Comparison of ENCODE assay signal across 8 cellular contexts in genomic region chr11:65026810-65027209, GRCh38. TPM values are rescaled to one million over a fixed set of nuclear protein-coding genes. Genes with fewer than 3 reads are reported as not detected.
DNase-seq lines count a peak whose midpoint lies in the region; FAIRE-seq and TF ChIP-seq lines count a peak whose summit lies in the region.

No MANE protein-coding gene starts in this region.

- H3K14ac ChIP-seq in H1 (ENCODE audit: insufficient read length): no peak overlapping the region
- no peak overlapping the region for H3K14ac ChIP-seq in neuronal stem cell (ENCODE audit: low read length)

- H3K9ac ChIP-seq in OCI-LY1 (ENCODE audit: low read length) (peak overlapping the region; percentile 83), H1 (replicated peaks in 1 of 4; ENCODE audit: extremely low read depth in 1 of 4, low read depth in 3 of 4, low read length in 3 of 4) (no peak overlapping the region), neuronal stem cell (ENCODE audit: low read depth, low read length, poor library complexity) (no peak overlapping the region)

- H2BK120ac ChIP-seq in H1 (replicated peaks; ENCODE audit: low read depth, low read length) (no peak overlapping the region), neuronal stem cell (ENCODE audit: low read depth, low read length) (no peak overlapping the region)

- H3K36me3 ChIP-seq in OCI-LY1 (ENCODE audit: insufficient read depth, low read length): 0 out of 2 replicates have a peak, but pooled peaks cover 3% of the 10 kb centered on the region
- peaks cover 0 to 3% (median 1%) of the 10 kb centered on the region in 4 experiments; a peak in 2 of 8 replicates for H3K36me3 ChIP-seq in H1 (ENCODE audit: control insufficient read depth in 2 of 4, insufficient read depth in 4 of 4, low read length in 3 of 4)
- H3K36me3 ChIP-seq in neuronal stem cell (replicated peaks in 1 of 2; ENCODE audit: control insufficient read depth in 2 of 2, insufficient read depth in 2 of 2, low read length in 2 of 2): peaks cover under 1 to 1% of the 10 kb centered on the region in 2 donors

- H3K4me3 ChIP-seq in OCI-LY1 (ENCODE audit: low read depth, low read length, poor library complexity, severe bottlenecking): peak overlapping the region; percentile 70
- peak overlapping the region; percentile 31 to 65 (median 58); a peak in 7 of 8 replicates for H3K4me3 ChIP-seq in H1 (ENCODE audit: extremely low read depth in 1 of 4, insufficient read depth in 2 of 4, low read depth in 3 of 4, low read length in 4 of 4)
- peak overlapping the region in 1 of 2 donors; percentile 82 for H3K4me3 ChIP-seq in neuronal stem cell (ENCODE audit: low read length in 2 of 2)

- FAIRE-seq in H1 (lab: Jason Lieb, UNC): no peak

- H3K79me2 ChIP-seq in OCI-LY1 (ENCODE audit: insufficient read depth, low read length): no peaks in the 10 kb centered on the region
- H3K79me2 ChIP-seq in H1 (ENCODE audit: control insufficient read depth in 1 of 2, insufficient read depth in 2 of 2, low read length in 2 of 2): no peaks in the 10 kb centered on the region

- POLR2A ChIA-PET in H1 (lab: Charles Lee; ENCODE audit: partially characterized antibody): interaction anchor here (0.9 to 2.1 kb wide), 4 partner anchors 14 to 86 kb away, joined by 3 to 8 read pairs (median 4); partner anchors contain the start of genes SAC3D1 and VPS51

- H2BK15ac ChIP-seq in H1 (ENCODE audit: low read length) (0 out of 2 replicates have a peak overlapping the region, but pooled peaks have one; percentile 24), neuronal stem cell (ENCODE audit: low read length) (no peak overlapping the region)

- H2AK5ac ChIP-seq in H1 (ENCODE audit: low read depth, low read length): no peak overlapping the region
- H2AK5ac ChIP-seq in neuronal stem cell (ENCODE audit: low read depth, low read length): no peak overlapping the region

- H3F3A ChIP-seq in OCI-LY1 (ENCODE audit: insufficient read depth, low read length): no peaks in the 10 kb centered on the region

- H4K91ac ChIP-seq in H1 (replicated peaks; ENCODE audit: insufficient read length, low read length): no peak overlapping the region
- no peak overlapping the region for H4K91ac ChIP-seq in neuronal stem cell (ENCODE audit: low read depth, low read length, poor library complexity)

- no peak overlapping the region for H2BK20ac ChIP-seq in H1 (ENCODE audit: low read length)

- H2AFZ ChIP-seq in OCI-LY1 (ENCODE audit: low read length): peak overlapping the region; percentile 75; the same call in 1 of the 2 replicates
- peak overlapping the region; percentile 97 for H2AFZ ChIP-seq in H1 (ENCODE audit: low read length)
- H2AFZ ChIP-seq in neuronal stem cell (ENCODE audit: low read length): peak overlapping the region; percentile 98

- H3K23me2 ChIP-seq in H1 (ENCODE audit: low read depth, low read length): peaks cover 3% of the 10 kb centered on the region; the same call in 1 of the 2 replicates

- no peak overlapping the region for H4K8ac ChIP-seq in H1 (ENCODE audit: extremely low read depth, insufficient read depth, low read length)
- H4K8ac ChIP-seq in neuronal stem cell (ENCODE audit: low read depth, low read length): no peak overlapping the region

- H3K4ac ChIP-seq in H1 (replicated peaks; ENCODE audit: insufficient read length, low read depth, low read length) (peak overlapping the region; percentile 44), neuronal stem cell (ENCODE audit: low read length) (no peak overlapping the region)

- no peak for TF ChIP-seq POLR2A in H1 (IDR thresholded peaks at IDR 0.05; ENCODE audit: control extremely low read depth in 1 of 2, low read depth in 2 of 2, low read length in 2 of 2)

- H3K18ac ChIP-seq in H1 (ENCODE audit: extremely low read depth, low read length) (no peak overlapping the region), neuronal stem cell (ENCODE audit: low read length) (no peak overlapping the region)

- TF ChIP-seq RAD21 in H1 (IDR thresholded peaks at IDR 0.05 in 1 of 2, conservative IDR thresholded peaks at IDR 0.05 in 1 of 2; ENCODE audit: low read depth in 2 of 2, low read length in 2 of 2): no peak

- no peak overlapping the region for H4K5ac ChIP-seq in H1 (ENCODE audit: insufficient read length, low read depth, low read length)

- H3K9me2 ChIP-seq in OCI-LY1 (ENCODE audit: low read depth, low read length): no peaks in the 10 kb centered on the region

- 68% methylated on average over 10 of the region's 10 CpGs; no CpG with 5 or more reads in 1 of the 2 experiments for WGBS in H1 (ENCODE audit: extremely low coverage in 1 of 2, insufficient coverage in 1 of 2, insufficient read length in 1 of 2, insufficient replicate concordance in 2 of 2, low coverage in 1 of 2, low lambda C conversion rate in 2 of 2, missing lambda C conversion rate in 1 of 2), 2 experiments
- WGBS in neuronal stem cell (ENCODE audit: extremely low coverage in 2 of 2, insufficient read length in 2 of 2, insufficient replicate concordance in 1 of 2), 2 donors: no CpG with 5 or more reads among the region's 10 CpGs

- H4K20me1 ChIP-seq in OCI-LY1 (ENCODE audit: insufficient read depth, low read length) (no peaks in the 10 kb centered on the region), H1 (replicated peaks in 1 of 2; ENCODE audit: control insufficient read depth in 1 of 2, insufficient read depth in 2 of 2, low read length in 2 of 2) (peaks cover 0 to 2% of the 10 kb centered on the region in 2 experiments)

- TF ChIP-seq CTCF in OCI-LY1 (IDR thresholded peaks at IDR 0.05; ENCODE audit: low read length): no peak
- TF ChIP-seq CTCF in H1 (IDR thresholded peaks at IDR 0.05; ENCODE audit: control extremely low read depth in 1 of 3, insufficient read depth in 1 of 3, low read depth in 1 of 3, low read length in 3 of 3): no peak

- H3K27ac ChIP-seq in OCI-LY1 (ENCODE audit: low read depth, low read length, poor library complexity, severe bottlenecking): no peak overlapping the region
- H3K27ac ChIP-seq in H1 (ENCODE audit: low read depth, low read length): no peak overlapping the region
- no peak overlapping the region for H3K27ac ChIP-seq in neuronal stem cell (replicated peaks; ENCODE audit: low read length)

- TF ChIP-seq EP300 in H1 (IDR thresholded peaks at IDR 0.05; ENCODE audit: borderline replicate concordance in 1 of 2, low read depth in 2 of 2, low read length in 2 of 2): no peak

- H3K79me1 ChIP-seq in H1 (ENCODE audit: low read depth, low read length) (no peaks in the 10 kb centered on the region), neuronal stem cell (ENCODE audit: low read depth, low read length) (no peaks in the 10 kb centered on the region)

- H3K4me2 ChIP-seq in OCI-LY1 (ENCODE audit: low read length): peak overlapping the region; percentile 92
- peak overlapping the region; percentile 62 to 88 for H3K4me2 ChIP-seq in H1 (ENCODE audit: insufficient read depth in 1 of 2, low read depth in 2 of 2, low read length in 2 of 2)
- H3K4me2 ChIP-seq in neuronal stem cell (ENCODE audit: insufficient read depth, low read length, poor library complexity, severe bottlenecking): peak overlapping the region; percentile 42

- no peak overlapping the region for H2BK12ac ChIP-seq in H1 (ENCODE audit: low read depth, low read length)
- no peak overlapping the region for H2BK12ac ChIP-seq in neuronal stem cell (ENCODE audit: low read length)

- H3K23ac ChIP-seq in H1 (ENCODE audit: insufficient read length) (no peak overlapping the region), neuronal stem cell (ENCODE audit: low read depth, low read length, poor library complexity) (no peak overlapping the region)

- CTCF ChIA-PET in H1 (lab: Charles Lee; ENCODE audit: partially characterized antibody): interaction anchor here (0.6 to 2.5 kb wide), 8 partner anchors 9 to 179 kb away, joined by 3 to 14 read pairs (median 4); partner anchors contain the start of genes ARL2, BATF2 and TM7SF2

- H3K27me3 ChIP-seq in OCI-LY1 (ENCODE audit: insufficient read depth, low read length): no peaks in the 10 kb centered on the region
- H3K27me3 ChIP-seq in H1 (replicated peaks in 1 of 4; ENCODE audit: control insufficient read depth in 3 of 4, extremely low read depth in 1 of 4, insufficient read depth in 3 of 4, low read length in 3 of 4): no peaks in the 10 kb centered on the region
- no peaks in the 10 kb centered on the region for H3K27me3 ChIP-seq in neuronal stem cell (ENCODE audit: control insufficient read depth in 3 of 3, insufficient read depth in 3 of 3, low read depth in 1 of 3, low read length in 3 of 3)

- DNase-seq in CD1c-positive myeloid dendritic cell (ENCODE audit: extremely low spot score): peak; percentile 10
- no peak for DNase-seq in H1 (ENCODE audit: low read depth in 1 of 2, low spot score in 2 of 2)
- DNase-seq in neuronal stem cell (ENCODE audit: low spot score): no peak
- no peak for DNase-seq in HuH-7 (ENCODE audit: low spot score)
- no peak for DNase-seq in NCI-H526 treated with DMSO at 0.1 percent for 48 hours (lab: John Stamatoyannopoulos, UW)
- no peak for DNase-seq in NCI-H1694 treated with DMSO at 0.1 percent for 48 hours (lab: John Stamatoyannopoulos, UW)
- DNase-seq in LoVo (ENCODE audit: low spot score): no peak

- H3K56ac ChIP-seq in H1 (replicated peaks; ENCODE audit: insufficient read length, low read depth, low read length): no peak overlapping the region

- H3K9me3 ChIP-seq in OCI-LY1 (ENCODE audit: low read length) (no peaks in the 10 kb centered on the region), H1 (ENCODE audit: insufficient read depth in 2 of 2, low read depth in 1 of 2, low read length in 1 of 2) (no peaks in the 10 kb centered on the region), neuronal stem cell (replicated peaks in 1 of 2; ENCODE audit: control insufficient read depth in 2 of 2, insufficient read depth in 1 of 2, low read depth in 1 of 2, low read length in 2 of 2) (no peaks in the 10 kb centered on the region)

- H2BK5ac ChIP-seq in H1 (ENCODE audit: low read depth, low read length) (peak overlapping the region; percentile 3; the same call in 1 of the 2 replicates), neuronal stem cell (ENCODE audit: low read length) (no peak overlapping the region)

- peaks cover 16% of the 10 kb centered on the region for H3K4me1 ChIP-seq in OCI-LY1 (ENCODE audit: insufficient read depth, low read length, severe bottlenecking)
- peaks cover 0 to 4% (median 2%) of the 10 kb centered on the region in 4 experiments; a peak in 5 of 7 replicates for H3K4me1 ChIP-seq in H1 (replicated peaks in 1 of 4; ENCODE audit: control insufficient read depth in 3 of 4, insufficient read depth in 4 of 4, low read length in 3 of 4)
- H3K4me1 ChIP-seq in neuronal stem cell (ENCODE audit: control insufficient read depth in 2 of 2, insufficient read depth in 1 of 2, low read depth in 1 of 2, low read length in 2 of 2): peaks cover 3 to 6% of the 10 kb centered on the region in 2 donors

RNA-seq across cellular contexts. Expression of gene SNX15, which starts 0.4 kb away (rescaled TPM):
- 18.3 and 19.6 TPM in 2 replicates for total RNA-seq in H1 (2021; fragmentation: NEBNext Ultra II Directional; extraction: Animal tissue kit (Norgen Biotek cat#: 25700))
- 13.0 and 20.2 TPM in 2 replicates for polyA plus RNA-seq in H1 (2011; rRNA removed)
- polyA plus RNA-seq in H1 (2011; cell fraction: cytosol; rRNA removed): 13.9 TPM
- polyA plus RNA-seq in H1 (2011; cell fraction: nucleus; rRNA removed): 13.3 TPM
- 0.94 to 19.7 TPM (median 15.7 TPM) in 4 replicates for polyA plus RNA-seq in H1 (2012, experiment 1 of 2)
- polyA plus RNA-seq in H1 (2012, experiment 2 of 2): 17.1 TPM
- 11.2 TPM for polyA plus RNA-seq in H1 (2013, experiment 1 of 2)
- 10.0 TPM for polyA plus RNA-seq in H1 (2013, experiment 2 of 2)
- 5.2 and 10.9 TPM in 2 replicates for polyA minus RNA-seq in H1 (2011; rRNA and poly(A)+ RNA removed)
- 7.0 TPM for polyA minus RNA-seq in H1 (2011; cell fraction: cytosol; rRNA and poly(A)+ RNA removed)
- 9.8 TPM for polyA minus RNA-seq in H1 (2011; cell fraction: nucleus; rRNA and poly(A)+ RNA removed)
- 15.9 TPM for polyA plus RNA-seq in neuronal stem cell (2013, experiment 1 of 2)
- 17.1 TPM for polyA plus RNA-seq in neuronal stem cell (2013, experiment 2 of 2)

RNA-seq across cellular contexts. Expression of gene ARL2, which starts 12.8 kb away (rescaled TPM):
- 184 and 186 TPM in 2 replicates for total RNA-seq in H1 (2021; fragmentation: NEBNext Ultra II Directional; extraction: Animal tissue kit (Norgen Biotek cat#: 25700))
- polyA plus RNA-seq in H1 (2011; rRNA removed): 535 and 640 TPM in 2 replicates
- polyA plus RNA-seq in H1 (2011; cell fraction: cytosol; rRNA removed): 443 TPM
- polyA plus RNA-seq in H1 (2011; cell fraction: nucleus; rRNA removed): 284 TPM
- polyA plus RNA-seq in H1 (2012, experiment 1 of 2): 213 to 322 TPM (median 296 TPM) in 4 replicates
- 334 TPM for polyA plus RNA-seq in H1 (2012, experiment 2 of 2)
- polyA plus RNA-seq in H1 (2013, experiment 1 of 2): 189 TPM
- 188 TPM for polyA plus RNA-seq in H1 (2013, experiment 2 of 2)
- polyA minus RNA-seq in H1 (2011; rRNA and poly(A)+ RNA removed): 77.4 and 96.4 TPM in 2 replicates
- 111 TPM for polyA minus RNA-seq in H1 (2011; cell fraction: cytosol; rRNA and poly(A)+ RNA removed)
- polyA minus RNA-seq in H1 (2011; cell fraction: nucleus; rRNA and poly(A)+ RNA removed): 76.0 TPM
- 238 TPM for polyA plus RNA-seq in neuronal stem cell (2013, experiment 1 of 2)
- polyA plus RNA-seq in neuronal stem cell (2013, experiment 2 of 2): 230 TPM

RNA-seq across cellular contexts. Expression of gene SAC3D1, which starts 14.2 kb away (rescaled TPM):
- 19.4 and 23.3 TPM in 2 replicates for total RNA-seq in H1 (2021; fragmentation: NEBNext Ultra II Directional; extraction: Animal tissue kit (Norgen Biotek cat#: 25700))
- polyA plus RNA-seq in H1 (2011; rRNA removed): 25.8 and 41.3 TPM in 2 replicates
- polyA plus RNA-seq in H1 (2011; cell fraction: cytosol; rRNA removed): 27.5 TPM
- polyA plus RNA-seq in H1 (2011; cell fraction: nucleus; rRNA removed): 27.6 TPM
- 10.1 to 20.1 TPM (median 18.5 TPM) in 4 replicates for polyA plus RNA-seq in H1 (2012, experiment 1 of 2)
- 13.0 TPM for polyA plus RNA-seq in H1 (2012, experiment 2 of 2)
- 16.0 TPM for polyA plus RNA-seq in H1 (2013, experiment 1 of 2)
- polyA plus RNA-seq in H1 (2013, experiment 2 of 2): 15.8 TPM
- 3.8 and 5.2 TPM in 2 replicates for polyA minus RNA-seq in H1 (2011; rRNA and poly(A)+ RNA removed)
- 14.0 TPM for polyA minus RNA-seq in H1 (2011; cell fraction: cytosol; rRNA and poly(A)+ RNA removed)
- 11.7 TPM for polyA minus RNA-seq in H1 (2011; cell fraction: nucleus; rRNA and poly(A)+ RNA removed)
- 12.7 TPM for polyA plus RNA-seq in neuronal stem cell (2013, experiment 1 of 2)
- 12.4 TPM for polyA plus RNA-seq in neuronal stem cell (2013, experiment 2 of 2)

RNA-seq across cellular contexts. Expression of gene BATF2, which starts 30.0 kb away (rescaled TPM):
- total RNA-seq in H1 (2021; fragmentation: NEBNext Ultra II Directional; extraction: Animal tissue kit (Norgen Biotek cat#: 25700)): 1.4 and 2.0 TPM in 2 replicates
- polyA plus RNA-seq in H1 (2011; rRNA removed): 3.1 and 4.6 TPM in 2 replicates
- 2.0 TPM for polyA plus RNA-seq in H1 (2011; cell fraction: cytosol; rRNA removed)
- polyA plus RNA-seq in H1 (2011; cell fraction: nucleus; rRNA removed): 1.9 TPM
- 1.2 to 2.1 TPM (median 1.8 TPM) in 4 replicates for polyA plus RNA-seq in H1 (2012, experiment 1 of 2)
- 2.2 TPM for polyA plus RNA-seq in H1 (2012, experiment 2 of 2)
- 1.5 TPM for polyA plus RNA-seq in H1 (2013, experiment 1 of 2)
- polyA plus RNA-seq in H1 (2013, experiment 2 of 2): 1.3 TPM
- 1.8 and 2.0 TPM in 2 replicates for polyA minus RNA-seq in H1 (2011; rRNA and poly(A)+ RNA removed)
- polyA minus RNA-seq in H1 (2011; cell fraction: cytosol; rRNA and poly(A)+ RNA removed): 0.95 TPM
- 1.4 TPM for polyA minus RNA-seq in H1 (2011; cell fraction: nucleus; rRNA and poly(A)+ RNA removed)
- 0.17 TPM for polyA plus RNA-seq in neuronal stem cell (2013, experiment 1 of 2)
- polyA plus RNA-seq in neuronal stem cell (2013, experiment 2 of 2): 0.18 TPM

RNA-seq across cellular contexts. Expression of gene NAALADL1, which starts 31.5 kb away (rescaled TPM):
- total RNA-seq in H1 (2021; fragmentation: NEBNext Ultra II Directional; extraction: Animal tissue kit (Norgen Biotek cat#: 25700)): 7.5 and 8.1 TPM in 2 replicates
- polyA plus RNA-seq in H1 (2011; rRNA removed): 9.9 and 12.6 TPM in 2 replicates
- polyA plus RNA-seq in H1 (2011; cell fraction: cytosol; rRNA removed): 11.1 TPM
- 29.3 TPM for polyA plus RNA-seq in H1 (2011; cell fraction: nucleus; rRNA removed)
- polyA plus RNA-seq in H1 (2012, experiment 1 of 2): 7.0 to 9.4 TPM (median 7.7 TPM) in 4 replicates
- polyA plus RNA-seq in H1 (2012, experiment 2 of 2): 6.5 TPM
- polyA plus RNA-seq in H1 (2013, experiment 1 of 2): 3.9 TPM
- 3.5 TPM for polyA plus RNA-seq in H1 (2013, experiment 2 of 2)
- polyA minus RNA-seq in H1 (2011; rRNA and poly(A)+ RNA removed): 2.7 and 9.6 TPM in 2 replicates
- 2.8 TPM for polyA minus RNA-seq in H1 (2011; cell fraction: cytosol; rRNA and poly(A)+ RNA removed)
- 3.5 TPM for polyA minus RNA-seq in H1 (2011; cell fraction: nucleus; rRNA and poly(A)+ RNA removed)
- polyA plus RNA-seq in neuronal stem cell (2013, experiment 1 of 2): 3.3 TPM
- 2.6 TPM for polyA plus RNA-seq in neuronal stem cell (2013, experiment 2 of 2)

Comparison
In these comparisons a context has a peak if more than half of its experiments do, and no peak if none do; other contexts are left out.
1. H3K4me2 ChIP-seq: peak in every context shown above with its lines; median percentile 92 in OCI-LY1; 75 in H1; 42 in neuronal stem cell.